ENCODE assay signal across 16 cellular contexts in genomic region chr3:51845129-51845528, GRCh38. TPM values are rescaled to one million over a fixed set of nuclear protein-coding genes. Genes with fewer than 3 reads are reported as not detected.
DNase-seq lines count a peak whose midpoint lies in the region; ATAC-seq and TF ChIP-seq lines count a peak whose summit lies in the region.
"Had no signal": no experiment of that assay in that cellular context is flagged by ENCODE, and none has a peak within 500 bp of the region (broad histone marks: within the 10 kb centered on the region; RNA-seq: fewer than 3 reads in every experiment).

No MANE protein-coding gene starts in this region.

- peak; percentile 31 to 44 for DNase-seq in HAP-1 (ENCODE audit: low spot score in 2 of 2)
- DNase-seq in endodermal cell, result peak; percentile 60
- peak; percentile 33 for DNase-seq in iPS-NIHi11 (ENCODE audit: low spot score)
- no peak for DNase-seq in NCI-H2029 (lab: John Stamatoyannopoulos, UW)
- DNase-seq in NCI-H82 treated with DMSO at 0.1 percent for 48 hours (lab: John Stamatoyannopoulos, UW; ENCODE audit: unreplicated experiment), result no peak
- DNase-seq in mucosa of gallbladder (ENCODE audit: low spot score), result no peak
- DNase-seq: BE2C; CD4-positive, alpha-beta memory T cell; DMS79; GOT3 had no signal

- peaks cover 3% of the 10 kb centered on the region for H3K36me3 Mint-ChIP-seq in endodermal cell (ENCODE audit: low read depth)

- peaks cover 15% of the 10 kb centered on the region for H3K4me1 Mint-ChIP-seq in endodermal cell
- H3K4me1 Mint-ChIP-seq: CD4-positive, alpha-beta memory T cell; IgD-negative memory B cell had no signal

- no peak overlapping the region for H3K4me3 ChIP-seq in HAP-1
- peak overlapping the region; percentile 1 for H3K4me3 ChIP-seq in endodermal cell (ENCODE audit: low read length)
- H3K4me3 ChIP-seq: A549 had no signal

- H3K27ac Mint-ChIP-seq in endodermal cell, result peak overlapping the region; percentile 77
- H3K27ac Mint-ChIP-seq: CD4-positive, alpha-beta memory T cell; IgD-negative memory B cell had no signal

- no peak for ATAC-seq in GM18870 (IDR thresholded peaks at IDR 0.05; ENCODE audit: unreplicated experiment)
- ATAC-seq: A549 had no signal

- H3K4me1 ChIP-seq in HAP-1 (peaks cover 14% of the 10 kb centered on the region), endodermal cell (ENCODE audit: control insufficient read depth, insufficient read depth, low read length) (peaks cover 5% of the 10 kb centered on the region)
- H3K4me1 ChIP-seq: A549, BE2C had no signal

- no peaks in the 10 kb centered on the region for H3K27me3 ChIP-seq in HAP-1 (ENCODE audit: low read depth)
- no peaks in the 10 kb centered on the region for H3K27me3 ChIP-seq in endodermal cell (ENCODE audit: control insufficient read depth, insufficient read depth, low read length, poor library complexity, severe bottlenecking)
- H3K27me3 ChIP-seq: BE2C had no signal

- H3K4me3 Mint-ChIP-seq in endodermal cell, result no peak overlapping the region
- H3K4me3 Mint-ChIP-seq: CD4-positive, alpha-beta memory T cell; IgD-negative memory B cell had no signal

- H3K36me3 ChIP-seq in HAP-1 (replicated peaks) (no peaks in the 10 kb centered on the region), endodermal cell (ENCODE audit: control insufficient read depth, insufficient read depth, low read length) (no peaks in the 10 kb centered on the region)
- H3K36me3 ChIP-seq: BE2C had no signal

- peaks cover 6% of the 10 kb centered on the region for H3K27me3 Mint-ChIP-seq in endodermal cell (ENCODE audit: insufficient read depth)

- peaks cover 27% of the 10 kb centered on the region for H3K9me3 Mint-ChIP-seq in endodermal cell

- TF ChIP-seq CTCF in endodermal cell (conservative IDR thresholded peaks at IDR 0.05), result peak; percentile 27

- H3K9me3 ChIP-seq in HAP-1, result no peaks in the 10 kb centered on the region
- peaks cover 38% of the 10 kb centered on the region for H3K9me3 ChIP-seq in endodermal cell (ENCODE audit: control insufficient read depth, low read length)
- H3K9me3 ChIP-seq: A549, BE2C had no signal

- H3K27ac ChIP-seq in endodermal cell (ENCODE audit: low read depth, low read length), result no peak overlapping the region
- H3K27ac ChIP-seq: A549, C4-2B had no signal

- in situ Hi-C loops in HAP-1 (cut with MboI; ENCODE audit: low sequenced_read_pairs), result no loop called here

- 78 to 80% methylated on average over 5 to 7 of the region's 7 CpGs for WGBS in endodermal cell (ENCODE audit: insufficient coverage in 1 of 2, insufficient read length in 1 of 2), 2 experiments

- H3K9ac ChIP-seq in endodermal cell (ENCODE audit: extremely low read depth, low read length, poor library complexity, severe bottlenecking), result no peak overlapping the region

RNA-seq across cellular contexts. Expression of gene IQCF2, which starts 16.3 kb away (rescaled TPM):
- total RNA-seq in endodermal cell (not detected), mucosa of gallbladder (not detected)
- polyA plus RNA-seq in endodermal cell (2013, experiment 1 of 2), result not detected
- not detected for polyA plus RNA-seq in endodermal cell (2013, experiment 2 of 2)
- total RNA-seq: CD4-positive, alpha-beta memory T cell; HT-29 had no signal
- polyA plus RNA-seq: A549; AG04450; CD4-positive, alpha-beta memory T cell; IgD-negative memory B cell had no signal

RNA-seq across cellular contexts. Expression of gene IQCF5, which starts 30.3 kb away (rescaled TPM):
- not detected for total RNA-seq in endodermal cell
- not detected for polyA plus RNA-seq in endodermal cell (2013, experiment 1 of 2)
- not detected for polyA plus RNA-seq in endodermal cell (2013, experiment 2 of 2)
- not detected for total RNA-seq in mucosa of gallbladder
- total RNA-seq: CD4-positive, alpha-beta memory T cell; HT-29 had no signal
- polyA plus RNA-seq: A549; AG04450; CD4-positive, alpha-beta memory T cell; IgD-negative memory B cell had no signal

RNA-seq across cellular contexts. Expression of gene IQCF1, which starts 58.0 kb away (rescaled TPM):
- under 1 TPM in 1 of 2 donors, not detected in 1; 0.53 TPM for total RNA-seq in endodermal cell
- not detected for polyA plus RNA-seq in endodermal cell (2013, experiment 1 of 2)
- polyA plus RNA-seq in endodermal cell (2013, experiment 2 of 2), result not detected
- total RNA-seq in mucosa of gallbladder, result not detected
- total RNA-seq: CD4-positive, alpha-beta memory T cell; HT-29 had no signal
- polyA plus RNA-seq: A549; AG04450; CD4-positive, alpha-beta memory T cell; IgD-negative memory B cell had no signal

Comparison
In these comparisons a context has a peak if more than half of its experiments do, and no peak if none do; other contexts are left out.
1. DNase-seq: peak in HAP-1 (2 of 2), endodermal cell (single experiment) and iPS-NIHi11 (single experiment); none in NCI-H2029 (single experiment), NCI-H82 treated with DMSO at 0.1 percent for 48 hours (single experiment) and mucosa of gallbladder (single experiment).